ENCODE assay signal across 1 cellular context in genomic region chr16:65769055-65769465, GRCh38.
TF ChIP-seq lines count a peak whose summit lies in the region.

No MANE protein-coding gene starts in this region.

TF ChIP-seq in K562, 482 proteins besides CTCF, POLR2A, EP300 and RAD21 (continued from another document and continues in another):
- TF ChIP-seq, protein P1, sequence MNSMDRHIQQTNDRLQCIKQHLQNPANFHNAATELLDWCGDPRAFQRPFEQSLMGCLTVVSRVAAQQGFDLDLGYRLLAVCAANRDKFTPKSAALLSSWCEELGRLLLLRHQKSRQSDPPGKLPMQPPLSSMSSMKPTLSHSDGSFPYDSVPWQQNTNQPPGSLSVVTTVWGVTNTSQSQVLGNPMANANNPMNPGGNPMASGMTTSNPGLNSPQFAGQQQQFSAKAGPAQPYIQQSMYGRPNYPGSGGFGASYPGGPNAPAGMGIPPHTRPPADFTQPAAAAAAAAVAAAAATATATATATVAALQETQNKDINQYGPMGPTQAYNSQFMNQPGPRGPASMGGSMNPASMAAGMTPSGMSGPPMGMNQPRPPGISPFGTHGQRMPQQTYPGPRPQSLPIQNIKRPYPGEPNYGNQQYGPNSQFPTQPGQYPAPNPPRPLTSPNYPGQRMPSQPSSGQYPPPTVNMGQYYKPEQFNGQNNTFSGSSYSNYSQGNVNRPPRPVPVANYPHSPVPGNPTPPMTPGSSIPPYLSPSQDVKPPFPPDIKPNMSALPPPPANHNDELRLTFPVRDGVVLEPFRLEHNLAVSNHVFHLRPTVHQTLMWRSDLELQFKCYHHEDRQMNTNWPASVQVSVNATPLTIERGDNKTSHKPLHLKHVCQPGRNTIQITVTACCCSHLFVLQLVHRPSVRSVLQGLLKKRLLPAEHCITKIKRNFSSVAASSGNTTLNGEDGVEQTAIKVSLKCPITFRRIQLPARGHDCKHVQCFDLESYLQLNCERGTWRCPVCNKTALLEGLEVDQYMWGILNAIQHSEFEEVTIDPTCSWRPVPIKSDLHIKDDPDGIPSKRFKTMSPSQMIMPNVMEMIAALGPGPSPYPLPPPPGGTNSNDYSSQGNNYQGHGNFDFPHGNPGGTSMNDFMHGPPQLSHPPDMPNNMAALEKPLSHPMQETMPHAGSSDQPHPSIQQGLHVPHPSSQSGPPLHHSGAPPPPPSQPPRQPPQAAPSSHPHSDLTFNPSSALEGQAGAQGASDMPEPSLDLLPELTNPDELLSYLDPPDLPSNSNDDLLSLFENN (IDR thresholded peaks at IDR 0.05; ENCODE audit: low read depth in 2 of 2, low read length in 2 of 2) = peak in 1 of 2 experiments; percentile 93; a peak in 2 of 4 replicates
- TF ChIP-seq, protein P2, sequence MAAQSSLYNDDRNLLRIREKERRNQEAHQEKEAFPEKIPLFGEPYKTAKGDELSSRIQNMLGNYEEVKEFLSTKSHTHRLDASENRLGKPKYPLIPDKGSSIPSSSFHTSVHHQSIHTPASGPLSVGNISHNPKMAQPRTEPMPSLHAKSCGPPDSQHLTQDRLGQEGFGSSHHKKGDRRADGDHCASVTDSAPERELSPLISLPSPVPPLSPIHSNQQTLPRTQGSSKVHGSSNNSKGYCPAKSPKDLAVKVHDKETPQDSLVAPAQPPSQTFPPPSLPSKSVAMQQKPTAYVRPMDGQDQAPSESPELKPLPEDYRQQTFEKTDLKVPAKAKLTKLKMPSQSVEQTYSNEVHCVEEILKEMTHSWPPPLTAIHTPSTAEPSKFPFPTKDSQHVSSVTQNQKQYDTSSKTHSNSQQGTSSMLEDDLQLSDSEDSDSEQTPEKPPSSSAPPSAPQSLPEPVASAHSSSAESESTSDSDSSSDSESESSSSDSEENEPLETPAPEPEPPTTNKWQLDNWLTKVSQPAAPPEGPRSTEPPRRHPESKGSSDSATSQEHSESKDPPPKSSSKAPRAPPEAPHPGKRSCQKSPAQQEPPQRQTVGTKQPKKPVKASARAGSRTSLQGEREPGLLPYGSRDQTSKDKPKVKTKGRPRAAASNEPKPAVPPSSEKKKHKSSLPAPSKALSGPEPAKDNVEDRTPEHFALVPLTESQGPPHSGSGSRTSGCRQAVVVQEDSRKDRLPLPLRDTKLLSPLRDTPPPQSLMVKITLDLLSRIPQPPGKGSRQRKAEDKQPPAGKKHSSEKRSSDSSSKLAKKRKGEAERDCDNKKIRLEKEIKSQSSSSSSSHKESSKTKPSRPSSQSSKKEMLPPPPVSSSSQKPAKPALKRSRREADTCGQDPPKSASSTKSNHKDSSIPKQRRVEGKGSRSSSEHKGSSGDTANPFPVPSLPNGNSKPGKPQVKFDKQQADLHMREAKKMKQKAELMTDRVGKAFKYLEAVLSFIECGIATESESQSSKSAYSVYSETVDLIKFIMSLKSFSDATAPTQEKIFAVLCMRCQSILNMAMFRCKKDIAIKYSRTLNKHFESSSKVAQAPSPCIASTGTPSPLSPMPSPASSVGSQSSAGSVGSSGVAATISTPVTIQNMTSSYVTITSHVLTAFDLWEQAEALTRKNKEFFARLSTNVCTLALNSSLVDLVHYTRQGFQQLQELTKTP (IDR thresholded peaks at IDR 0.05; ENCODE audit: low read depth in 1 of 2, partially characterized antibody in 2 of 2) = peak; percentile 49 to 60
- TF ChIP-seq BACH1 (tag; IDR thresholded peaks at IDR 0.05) (peak; percentile 99), ZNF778 (CRISPR knock-in tag; IDR thresholded peaks at IDR 0.05) (peak; percentile 91; the same call in 1 of the 2 replicates), ZNF239 (CRISPR knock-in tag; IDR thresholded peaks at IDR 0.05) (peak; percentile 99), HOMEZ (CRISPR knock-in tag; IDR thresholded peaks at IDR 0.05) (peak; percentile 100), NFATC3 (IDR thresholded peaks at IDR 0.05) (peak; percentile 89), NFYB (IDR thresholded peaks at IDR 0.05; ENCODE audit: extremely low read depth, insufficient read length) (no peak), RBM39 (optimal IDR thresholded peaks at IDR 0.05; ENCODE audit: low read depth, low read length) (no peak), EZH2 (IDR thresholded peaks at IDR 0.05; ENCODE audit: borderline replicate concordance, low read depth, low read length) (no peak), MLLT1 (IDR thresholded peaks at IDR 0.05) (0 out of 4 replicates have a peak, but pooled peaks of 1 of the 2 experiments have one; percentile 30), TSHZ1 (CRISPR knock-in tag; IDR thresholded peaks at IDR 0.05) (peak; percentile 100), SIX5 (IDR thresholded peaks at IDR 0.05; ENCODE audit: borderline replicate concordance in 1 of 2, insufficient read depth in 1 of 2, low read depth in 1 of 2, low read length in 2 of 2) (no peak), MBD1 (CRISPR knock-in tag; IDR thresholded peaks at IDR 0.05) (peak; percentile 99), ZNF589 (CRISPR knock-in tag; IDR thresholded peaks at IDR 0.05; ENCODE audit: low read depth) (peak; percentile 99), HSF4 (CRISPR knock-in tag; IDR thresholded peaks at IDR 0.05; ENCODE audit: borderline replicate concordance) (peak; percentile 99), ZNF384 (IDR thresholded peaks at IDR 0.05; ENCODE audit: low read depth, low read length) (peak; percentile 18; the same call in 1 of the 2 replicates), TCF15 (CRISPR knock-in tag; IDR thresholded peaks at IDR 0.05) (peak; percentile 100), RBFOX2 (IDR thresholded peaks at IDR 0.05; ENCODE audit: low read depth, low read length) (no peak), DDX20 (tag; IDR thresholded peaks at IDR 0.05; ENCODE audit: low read depth) (peak; percentile 100), RNF2 (IDR thresholded peaks at IDR 0.05) (peak; percentile 58; the same call in 1 of the 2 replicates)
- TF ChIP-seq, protein P3, sequence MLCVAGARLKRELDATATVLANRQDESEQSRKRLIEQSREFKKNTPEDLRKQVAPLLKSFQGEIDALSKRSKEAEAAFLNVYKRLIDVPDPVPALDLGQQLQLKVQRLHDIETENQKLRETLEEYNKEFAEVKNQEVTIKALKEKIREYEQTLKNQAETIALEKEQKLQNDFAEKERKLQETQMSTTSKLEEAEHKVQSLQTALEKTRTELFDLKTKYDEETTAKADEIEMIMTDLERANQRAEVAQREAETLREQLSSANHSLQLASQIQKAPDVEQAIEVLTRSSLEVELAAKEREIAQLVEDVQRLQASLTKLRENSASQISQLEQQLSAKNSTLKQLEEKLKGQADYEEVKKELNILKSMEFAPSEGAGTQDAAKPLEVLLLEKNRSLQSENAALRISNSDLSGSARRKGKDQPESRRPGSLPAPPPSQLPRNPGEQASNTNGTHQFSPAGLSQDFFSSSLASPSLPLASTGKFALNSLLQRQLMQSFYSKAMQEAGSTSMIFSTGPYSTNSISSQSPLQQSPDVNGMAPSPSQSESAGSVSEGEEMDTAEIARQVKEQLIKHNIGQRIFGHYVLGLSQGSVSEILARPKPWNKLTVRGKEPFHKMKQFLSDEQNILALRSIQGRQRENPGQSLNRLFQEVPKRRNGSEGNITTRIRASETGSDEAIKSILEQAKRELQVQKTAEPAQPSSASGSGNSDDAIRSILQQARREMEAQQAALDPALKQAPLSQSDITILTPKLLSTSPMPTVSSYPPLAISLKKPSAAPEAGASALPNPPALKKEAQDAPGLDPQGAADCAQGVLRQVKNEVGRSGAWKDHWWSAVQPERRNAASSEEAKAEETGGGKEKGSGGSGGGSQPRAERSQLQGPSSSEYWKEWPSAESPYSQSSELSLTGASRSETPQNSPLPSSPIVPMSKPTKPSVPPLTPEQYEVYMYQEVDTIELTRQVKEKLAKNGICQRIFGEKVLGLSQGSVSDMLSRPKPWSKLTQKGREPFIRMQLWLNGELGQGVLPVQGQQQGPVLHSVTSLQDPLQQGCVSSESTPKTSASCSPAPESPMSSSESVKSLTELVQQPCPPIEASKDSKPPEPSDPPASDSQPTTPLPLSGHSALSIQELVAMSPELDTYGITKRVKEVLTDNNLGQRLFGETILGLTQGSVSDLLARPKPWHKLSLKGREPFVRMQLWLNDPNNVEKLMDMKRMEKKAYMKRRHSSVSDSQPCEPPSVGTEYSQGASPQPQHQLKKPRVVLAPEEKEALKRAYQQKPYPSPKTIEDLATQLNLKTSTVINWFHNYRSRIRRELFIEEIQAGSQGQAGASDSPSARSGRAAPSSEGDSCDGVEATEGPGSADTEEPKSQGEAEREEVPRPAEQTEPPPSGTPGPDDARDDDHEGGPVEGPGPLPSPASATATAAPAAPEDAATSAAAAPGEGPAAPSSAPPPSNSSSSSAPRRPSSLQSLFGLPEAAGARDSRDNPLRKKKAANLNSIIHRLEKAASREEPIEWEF (CRISPR knock-in tag; IDR thresholded peaks at IDR 0.05) = peak; percentile 92
- TF ChIP-seq, protein P4, sequence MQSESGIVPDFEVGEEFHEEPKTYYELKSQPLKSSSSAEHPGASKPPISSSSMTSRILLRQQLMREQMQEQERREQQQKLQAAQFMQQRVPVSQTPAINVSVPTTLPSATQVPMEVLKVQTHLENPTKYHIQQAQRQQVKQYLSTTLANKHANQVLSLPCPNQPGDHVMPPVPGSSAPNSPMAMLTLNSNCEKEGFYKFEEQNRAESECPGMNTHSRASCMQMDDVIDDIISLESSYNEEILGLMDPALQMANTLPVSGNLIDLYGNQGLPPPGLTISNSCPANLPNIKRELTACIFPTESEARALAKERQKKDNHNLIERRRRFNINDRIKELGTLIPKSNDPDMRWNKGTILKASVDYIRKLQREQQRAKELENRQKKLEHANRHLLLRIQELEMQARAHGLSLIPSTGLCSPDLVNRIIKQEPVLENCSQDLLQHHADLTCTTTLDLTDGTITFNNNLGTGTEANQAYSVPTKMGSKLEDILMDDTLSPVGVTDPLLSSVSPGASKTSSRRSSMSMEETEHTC (IDR thresholded peaks at IDR 0.05) = no peak
- TF ChIP-seq, protein P5, sequence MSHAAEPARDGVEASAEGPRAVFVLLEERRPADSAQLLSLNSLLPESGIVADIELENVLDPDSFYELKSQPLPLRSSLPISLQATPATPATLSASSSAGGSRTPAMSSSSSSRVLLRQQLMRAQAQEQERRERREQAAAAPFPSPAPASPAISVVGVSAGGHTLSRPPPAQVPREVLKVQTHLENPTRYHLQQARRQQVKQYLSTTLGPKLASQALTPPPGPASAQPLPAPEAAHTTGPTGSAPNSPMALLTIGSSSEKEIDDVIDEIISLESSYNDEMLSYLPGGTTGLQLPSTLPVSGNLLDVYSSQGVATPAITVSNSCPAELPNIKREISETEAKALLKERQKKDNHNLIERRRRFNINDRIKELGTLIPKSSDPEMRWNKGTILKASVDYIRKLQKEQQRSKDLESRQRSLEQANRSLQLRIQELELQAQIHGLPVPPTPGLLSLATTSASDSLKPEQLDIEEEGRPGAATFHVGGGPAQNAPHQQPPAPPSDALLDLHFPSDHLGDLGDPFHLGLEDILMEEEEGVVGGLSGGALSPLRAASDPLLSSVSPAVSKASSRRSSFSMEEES (CRISPR knock-in tag; IDR thresholded peaks at IDR 0.05) = peak; percentile 93
